24 cellular contexts compared by ENCODE assay signal in the genomic region with DNA sequence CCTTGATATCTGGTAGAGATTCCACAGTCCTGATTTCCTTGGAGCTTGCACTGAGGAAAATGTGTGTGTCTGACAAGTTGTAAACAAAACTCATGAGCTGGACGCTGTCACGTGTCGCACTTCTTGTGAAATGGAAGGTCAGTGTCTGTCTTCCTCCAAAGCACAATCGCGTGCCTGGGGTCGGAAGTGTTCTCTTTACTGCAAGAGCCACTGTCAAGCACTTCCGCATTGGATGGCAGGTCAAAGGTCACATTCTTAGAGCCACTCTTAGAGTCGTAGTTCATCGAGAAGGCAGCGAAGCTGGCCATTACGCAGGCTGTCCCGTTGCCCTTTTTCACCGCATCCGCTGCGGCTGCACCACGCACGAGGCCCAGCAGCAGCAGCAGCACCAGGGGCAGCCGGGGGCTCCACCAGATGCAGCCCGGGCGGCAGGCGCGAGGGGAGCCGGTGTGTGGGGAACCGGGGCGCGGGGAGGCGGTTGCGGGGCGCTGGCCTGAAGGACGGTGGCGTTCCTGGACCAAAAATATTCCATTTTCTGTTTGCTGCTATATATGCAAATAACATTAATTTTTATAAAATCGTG. TPM values are rescaled to one million over a fixed set of nuclear protein-coding genes. Genes with fewer than 3 reads are reported as not detected.
DNase-seq lines count a peak whose midpoint lies in the region; ATAC-seq, FAIRE-seq and TF ChIP-seq lines count a peak whose summit lies in the region.
"Had no signal": no experiment of that assay in that cellular context is flagged by ENCODE, and none has a peak within 500 bp of the region (broad histone marks: within the 10 kb centered on the region; RNA-seq: fewer than 3 reads in every experiment).

No MANE protein-coding gene starts in this region.

- H3K9me3 ChIP-seq in HepG2 (ENCODE audit: low read length) = no peaks in the 10 kb centered on the region
- no peaks in the 10 kb centered on the region for H3K9me3 ChIP-seq in CD8-positive, alpha-beta memory T cell (ENCODE audit: low read length)
- H3K9me3 ChIP-seq: BE2C had no signal

- H3K27ac ChIP-seq in HepG2 (ENCODE audit: extremely low read length, insufficient read depth, low read length) = no peak overlapping the region
- no peak overlapping the region for H3K27ac ChIP-seq in CD8-positive, alpha-beta memory T cell (ENCODE audit: low read depth, low read length)
- H3K27ac ChIP-seq: GM23248 had no signal

- TF ChIP-seq EP300 in HepG2 (IDR thresholded peaks at IDR 0.05; ENCODE audit: low read depth in 2 of 2, low read length in 2 of 2) (no peak), HepG2 (CRISPR knock-in tag; IDR thresholded peaks at IDR 0.05; ENCODE audit: borderline replicate concordance) (no peak)

- H3K4me3 Mint-ChIP-seq in CD8-positive, alpha-beta memory T cell = no peak overlapping the region
- H3K4me3 Mint-ChIP-seq: CD4-positive, alpha-beta T cell had no signal

- H3K27me3 Mint-ChIP-seq in CD8-positive, alpha-beta memory T cell = peaks cover 12 to 60% of the 10 kb centered on the region in 2 donors

- peaks cover 0 to 12% of the 10 kb centered on the region in 2 experiments; a peak in 2 of 5 replicates for H3K27me3 ChIP-seq in HepG2 (ENCODE audit: control insufficient read depth in 1 of 2, insufficient read depth in 2 of 2, low read length in 2 of 2)
- H3K27me3 ChIP-seq in CD8-positive, alpha-beta memory T cell (ENCODE audit: insufficient read depth, low read length, poor library complexity, severe bottlenecking) = no peaks in the 10 kb centered on the region
- H3K27me3 ChIP-seq: BE2C had no signal

- TF ChIP-seq POLR2A in HepG2 (IDR thresholded peaks at IDR 0.05; ENCODE audit: insufficient read depth in 1 of 2, low read depth in 2 of 2, low read length in 2 of 2) = no peak

- POLR2A ChIA-PET in HepG2 (lab: Yijun Ruan, JAX) = no interaction called here
- POLR2A ChIA-PET in CD8-positive, alpha-beta memory T cell (lab: Charles Lee) = no interaction called here

- H3K36me3 ChIP-seq in HepG2 (replicated peaks in 1 of 2; ENCODE audit: control insufficient read depth in 1 of 2, insufficient read depth in 2 of 2, low read length in 2 of 2) = no peaks in the 10 kb centered on the region
- no peaks in the 10 kb centered on the region for H3K36me3 ChIP-seq in CD8-positive, alpha-beta memory T cell (ENCODE audit: insufficient read depth, low read length)
- H3K36me3 ChIP-seq: BE2C had no signal

- peaks cover 5% of the 10 kb centered on the region for H3K4me1 ChIP-seq in HepG2 (ENCODE audit: insufficient read depth, low read length)
- no peaks in the 10 kb centered on the region for H3K4me1 ChIP-seq in CD8-positive, alpha-beta memory T cell (ENCODE audit: insufficient read depth, low read length)
- H3K4me1 ChIP-seq: BE2C had no signal

- in situ Hi-C loops in HepG2 (cut with HindIII; ENCODE audit: extremely low pct_ligation_motif_present, low pct_unique_long_range_greater_than_20kb) = no loop called here

- WGBS in HepG2 (ENCODE audit: low lambda C conversion rate) = 79% methylated on average over 29 of the region's 32 CpGs

- no peaks in the 10 kb centered on the region for H3K4me1 Mint-ChIP-seq in CD8-positive, alpha-beta memory T cell

- intact Hi-C loops in HepG2 (cut with micrococcal nuclease; ENCODE audit: unreplicated experiment) = no loop called here

- H4K20me1 ChIP-seq in HepG2 (ENCODE audit: insufficient read depth, low read length) = no peaks in the 10 kb centered on the region

- H3K9me3 Mint-ChIP-seq in CD8-positive, alpha-beta memory T cell = peaks cover 0 to 4% (median 0%) of the 10 kb centered on the region in 5 donors

- no peak overlapping the region for H3K27ac Mint-ChIP-seq in CD8-positive, alpha-beta memory T cell
- H3K27ac Mint-ChIP-seq: CD4-positive, alpha-beta T cell had no signal

- H3K79me2 ChIP-seq in HepG2 (ENCODE audit: insufficient read depth, low read length) = no peaks in the 10 kb centered on the region

- BruUV-seq in HepG2 (replicated peaks; lab: Mats Ljungman, UMichigan) = no TSS peak

- no peaks in the 10 kb centered on the region for H3K36me3 Mint-ChIP-seq in CD8-positive, alpha-beta memory T cell

- FAIRE-seq in HepG2 (lab: Jason Lieb, UNC) = no peak
- peak; percentile 17 for FAIRE-seq in urothelium cell line (lab: Jason Lieb, UNC)
- FAIRE-seq: A204.1 had no signal

- TF ChIP-seq RAD21 in HepG2 (CRISPR knock-in tag; IDR thresholded peaks at IDR 0.05) = no peak

- CTCF ChIA-PET in HepG2 (lab: Yijun Ruan, JAX; ENCODE audit: low intra/inter-chr PET ratio, low total read pairs) = no interaction called here
- CTCF ChIA-PET in CD8-positive, alpha-beta memory T cell (lab: Charles Lee) = no interaction called here

- no peak overlapping the region for H2AFZ ChIP-seq in HepG2 (ENCODE audit: low read length)
- H2AFZ ChIP-seq: GM23248 had no signal

- H3K4me2 ChIP-seq in HepG2 (ENCODE audit: low read depth, low read length) = no peak overlapping the region
- H3K4me2 ChIP-seq: SK-N-SH had no signal

- no peak overlapping the region for H3K4me3 ChIP-seq in HepG2 (replicated peaks in 1 of 3; ENCODE audit: insufficient read depth in 1 of 3, low read depth in 2 of 3, low read length in 3 of 3)
- no peak overlapping the region for H3K4me3 ChIP-seq in CD8-positive, alpha-beta memory T cell (ENCODE audit: low read length)
- H3K4me3 ChIP-seq: GM23248 had no signal

- no peak for TF ChIP-seq CTCF in HepG2 (CRISPR knock-in tag; IDR thresholded peaks at IDR 0.05)

- ATAC-seq in HepG2 = no peak
- no peak for ATAC-seq in HG02571 (IDR thresholded peaks at IDR 0.05; ENCODE audit: unreplicated experiment)
- ATAC-seq: HCT116 had no signal

- peak; percentile 17 for DNase-seq in activated CD8-positive, alpha-beta memory T cell treated with anti-CD3 and anti-CD28 coated beads, Interleukin-2, amount 50 U/mL, for 48 hours
- no peak for DNase-seq in activated CD8-positive, alpha-beta memory T cell treated with anti-CD3 and anti-CD28 coated beads, Interleukin-2, amount 50 U/mL, for 4 hours
- peak; percentile 9 for DNase-seq in amniotic epithelial cell (ENCODE audit: low read depth)
- no peak for DNase-seq in HepG2 (ENCODE audit: low spot score)
- no peak for DNase-seq in urothelium cell line (ENCODE audit: low spot score)
- DNase-seq in CD8-positive, alpha-beta memory T cell = no peak
- DNase-seq in DMS 273 treated with DMSO at 0.1 percent for 48 hours (lab: John Stamatoyannopoulos, UW) = no peak
- DNase-seq: BE2C; CD4-positive, alpha-beta T cell; DMS79 treated with DMSO at 0.1 percent for 48 hours; GM23248; NCI-H1417; NCI-H187; NCI-H226; NCI-H524; NCI-H82; OCI-M1; SHP77; SK-N-SH had no signal

- H3K9ac ChIP-seq in HepG2 (ENCODE audit: insufficient read depth, low read depth, low read length) = no peak overlapping the region
- H3K9ac ChIP-seq: GM23248, SK-N-SH had no signal

RNA-seq across cellular contexts. Expression of a gene that starts 45.0 kb away (rescaled TPM):
- not detected in 2 replicates for total RNA-seq in HepG2 (2016; rRNA removed; fragmentation: Illumina TruSeq; extraction: Trizol)
- not detected in 2 replicates for total RNA-seq in HepG2 (2016; cell fraction: cytosol; rRNA removed; fragmentation: Illumina TruSeq; extraction: Trizol; ENCODE audit: low read depth)
- not detected in 2 replicates for total RNA-seq in HepG2 (2016; cell fraction: insoluble cytoplasmic fraction; rRNA removed; fragmentation: Illumina TruSeq; extraction: Trizol)
- not detected in 2 replicates for total RNA-seq in HepG2 (2016; cell fraction: membrane; rRNA removed; fragmentation: Illumina TruSeq; extraction: Trizol)
- total RNA-seq in HepG2 (2016; cell fraction: nucleus; rRNA removed; fragmentation: Illumina TruSeq; extraction: Trizol) = not detected in 2 replicates
- polyA plus RNA-seq in HepG2 (2011; rRNA removed) = 0.09 and 0.17 TPM in 2 replicates
- 0.09 TPM in 2 replicates for polyA plus RNA-seq in HepG2 (2011; cell fraction: cytosol; rRNA removed)
- 0.39 and 0.76 TPM in 2 replicates for polyA plus RNA-seq in HepG2 (2011; cell fraction: nucleus; rRNA removed)
- polyA plus RNA-seq in HepG2 (2012) = 0.16 and 0.17 TPM in 2 replicates
- polyA plus RNA-seq in HepG2 (2016; cell fraction: cytosol; fragmentation: Illumina TruSeq; extraction: Trizol; ENCODE audit: low read depth) = not detected in 2 replicates
- not detected in 2 replicates for polyA plus RNA-seq in HepG2 (2016; cell fraction: insoluble cytoplasmic fraction; fragmentation: Illumina TruSeq; extraction: Trizol; ENCODE audit: low read depth)
- not detected in 2 replicates for polyA plus RNA-seq in HepG2 (2016; cell fraction: membrane; fragmentation: Illumina TruSeq; extraction: Trizol; ENCODE audit: low read depth)
- polyA plus RNA-seq in HepG2 (2016; cell fraction: nucleus; fragmentation: Illumina TruSeq; extraction: Trizol; ENCODE audit: insufficient read depth, low read depth) = not detected in 2 replicates
- polyA minus RNA-seq in HepG2 (2011; rRNA and poly(A)+ RNA removed; ENCODE audit: low replicate concordance) = 0.40 TPM in 1 of 2 replicates, not detected in the other
- not detected in 2 replicates for polyA minus RNA-seq in HepG2 (2011; cell fraction: cytosol; rRNA and poly(A)+ RNA removed)
- not detected in 2 replicates for polyA minus RNA-seq in HepG2 (2011; cell fraction: nucleus; rRNA and poly(A)+ RNA removed)
- under 1 TPM in 1 of 2 experiments, not detected in 1; 0.24 TPM for total RNA-seq in CD8-positive, alpha-beta memory T cell
- not detected for polyA plus RNA-seq in CD8-positive, alpha-beta memory T cell
- total RNA-seq: G401, GM23248, M059J had no signal
- polyA plus RNA-seq: GM23248, SK-N-SH had no signal

RNA-seq across cellular contexts. Expression of a gene that starts 53.1 kb away (rescaled TPM):
- total RNA-seq in HepG2 (2016; rRNA removed; fragmentation: Illumina TruSeq; extraction: Trizol) = 7.2 and 14.2 TPM in 2 replicates
- total RNA-seq in HepG2 (2016; cell fraction: cytosol; rRNA removed; fragmentation: Illumina TruSeq; extraction: Trizol; ENCODE audit: low read depth) = 8.0 and 8.7 TPM in 2 replicates
- 8.0 and 14.5 TPM in 2 replicates for total RNA-seq in HepG2 (2016; cell fraction: insoluble cytoplasmic fraction; rRNA removed; fragmentation: Illumina TruSeq; extraction: Trizol)
- 14.1 and 16.1 TPM in 2 replicates for total RNA-seq in HepG2 (2016; cell fraction: membrane; rRNA removed; fragmentation: Illumina TruSeq; extraction: Trizol)
- total RNA-seq in HepG2 (2016; cell fraction: nucleus; rRNA removed; fragmentation: Illumina TruSeq; extraction: Trizol) = 15.5 and 18.8 TPM in 2 replicates
- 136 and 160 TPM in 2 replicates for polyA plus RNA-seq in HepG2 (2011; rRNA removed)
- 115 and 149 TPM in 2 replicates for polyA plus RNA-seq in HepG2 (2011; cell fraction: cytosol; rRNA removed)
- 402 and 439 TPM in 2 replicates for polyA plus RNA-seq in HepG2 (2011; cell fraction: nucleus; rRNA removed)
- polyA plus RNA-seq in HepG2 (2012) = 73.6 and 103 TPM in 2 replicates
- 7.6 and 9.3 TPM in 2 replicates for polyA plus RNA-seq in HepG2 (2016; cell fraction: cytosol; fragmentation: Illumina TruSeq; extraction: Trizol; ENCODE audit: low read depth)
- polyA plus RNA-seq in HepG2 (2016; cell fraction: insoluble cytoplasmic fraction; fragmentation: Illumina TruSeq; extraction: Trizol; ENCODE audit: low read depth) = 10.4 and 11.5 TPM in 2 replicates
- 13.7 and 16.7 TPM in 2 replicates for polyA plus RNA-seq in HepG2 (2016; cell fraction: membrane; fragmentation: Illumina TruSeq; extraction: Trizol; ENCODE audit: low read depth)
- polyA plus RNA-seq in HepG2 (2016; cell fraction: nucleus; fragmentation: Illumina TruSeq; extraction: Trizol; ENCODE audit: insufficient read depth, low read depth) = 27.6 and 41.2 TPM in 2 replicates
- 202 TPM in 1 of 2 replicates, not detected in the other for polyA minus RNA-seq in HepG2 (2011; rRNA and poly(A)+ RNA removed; ENCODE audit: low replicate concordance)
- polyA minus RNA-seq in HepG2 (2011; cell fraction: cytosol; rRNA and poly(A)+ RNA removed) = 42.4 and 44.5 TPM in 2 replicates
- 135 and 155 TPM in 2 replicates for polyA minus RNA-seq in HepG2 (2011; cell fraction: nucleus; rRNA and poly(A)+ RNA removed)
- 1 to 10 TPM; 5.7 to 6.5 TPM for total RNA-seq in CD8-positive, alpha-beta memory T cell
- polyA plus RNA-seq in CD8-positive, alpha-beta memory T cell = 7.6 TPM
- total RNA-seq: G401, GM23248 had no signal

Comparison
In these comparisons a context has a peak if more than half of its experiments do, and no peak if none do; other contexts are left out.
1. DNase-seq: peak in activated CD8-positive, alpha-beta memory T cell treated with anti-CD3 and anti-CD28 coated beads, Interleukin-2, amount 50 U/mL, for 48 hours (single experiment) and amniotic epithelial cell (single experiment); none in activated CD8-positive, alpha-beta memory T cell treated with anti-CD3 and anti-CD28 coated beads, Interleukin-2, amount 50 U/mL, for 4 hours (single experiment), HepG2 (single experiment), urothelium cell line (single experiment), CD8-positive, alpha-beta memory T cell (0 of 5) and DMS 273 treated with DMSO at 0.1 percent for 48 hours (single experiment).